11 cellular contexts compared by ENCODE assay signal in genomic region chr12:69987453-69988102, GRCh38.
DNase-seq lines count a peak whose midpoint lies in the region; ATAC-seq and TF ChIP-seq lines count a peak whose summit lies in the region.
"Had no signal": no experiment of that assay in that cellular context is flagged by ENCODE, and none has a peak within 500 bp of the region (broad histone marks: within the 10 kb centered on the region; RNA-seq: fewer than 3 reads in every experiment).

No MANE protein-coding gene starts in this region.

- TF ChIP-seq CTCF in cardiac fibroblast (IDR thresholded peaks at IDR 0.05; ENCODE audit: low read depth, low read length) (no peak), upper lobe of right lung (IDR thresholded peaks at IDR 0.05) (no peak)
- no peak for TF ChIP-seq CTCF in CD8-positive, alpha-beta T cell (IDR thresholded peaks at IDR 0.05)

- intact Hi-C loops in upper lobe of right lung (cut with DNase I), result no loop called here
- intact Hi-C loops in CD8-positive, alpha-beta T cell (cut with DNase I, micrococcal nuclease), result no loop called here
- intact Hi-C loops in CD4-positive, alpha-beta memory T cell (cut with micrococcal nuclease), result no loop called here

- H3K36me3 ChIP-seq in upper lobe of right lung, result no peaks in the 10 kb centered on the region
- no peaks in the 10 kb centered on the region for H3K36me3 ChIP-seq in CD8-positive, alpha-beta T cell (ENCODE audit: insufficient read depth, low read length)
- no peaks in the 10 kb centered on the region for H3K36me3 ChIP-seq in CD4-positive, alpha-beta memory T cell (ENCODE audit: insufficient read depth, low read length)

- H3K9me3 ChIP-seq in upper lobe of right lung, result no peaks in the 10 kb centered on the region
- no peaks in the 10 kb centered on the region for H3K9me3 ChIP-seq in CD8-positive, alpha-beta T cell (ENCODE audit: low read length)
- H3K9me3 ChIP-seq in CD4-positive, alpha-beta memory T cell (ENCODE audit: control insufficient read depth in 1 of 2, low read length in 2 of 2), result no peaks in the 10 kb centered on the region
- H3K9me3 ChIP-seq: testis had no signal

- H3K27ac ChIP-seq in upper lobe of right lung, result peak overlapping the region; percentile 33
- no peak overlapping the region for H3K27ac ChIP-seq in CD8-positive, alpha-beta T cell (ENCODE audit: low read depth, low read length)
- no peak overlapping the region for H3K27ac ChIP-seq in CD4-positive, alpha-beta memory T cell (ENCODE audit: low read depth, low read length)
- H3K27ac ChIP-seq: testis had no signal

- peaks cover 3% of the 10 kb centered on the region for H3K27me3 Mint-ChIP-seq in CD8-positive, alpha-beta T cell (ENCODE audit: low read depth)
- H3K27me3 Mint-ChIP-seq in CD4-positive, alpha-beta memory T cell, result peaks cover 0 to 4% of the 10 kb centered on the region in 2 donors
- H3K27me3 Mint-ChIP-seq: brain had no signal

- H3K9me3 Mint-ChIP-seq in CD8-positive, alpha-beta T cell, result no peaks in the 10 kb centered on the region
- H3K9me3 Mint-ChIP-seq in CD4-positive, alpha-beta memory T cell, result peaks cover 0 to 2% (median 0%) of the 10 kb centered on the region in 8 donors

- POLR2A ChIA-PET in CD8-positive, alpha-beta T cell (lab: Charles Lee), result no interaction called here
- POLR2A ChIA-PET in CD4-positive, alpha-beta memory T cell (lab: Charles Lee; ENCODE audit: partially characterized antibody), result no interaction called here

- H3K4me1 Mint-ChIP-seq in CD8-positive, alpha-beta T cell (ENCODE audit: low read depth), result no peaks in the 10 kb centered on the region
- no peaks in the 10 kb centered on the region for H3K4me1 Mint-ChIP-seq in CD4-positive, alpha-beta memory T cell
- H3K4me1 Mint-ChIP-seq: neural crest cell had no signal

- no peak overlapping the region for H3K27ac Mint-ChIP-seq in CD8-positive, alpha-beta T cell
- H3K27ac Mint-ChIP-seq in CD4-positive, alpha-beta memory T cell, result no peak overlapping the region
- H3K27ac Mint-ChIP-seq: brain had no signal

- H3K4me3 ChIP-seq in cardiac fibroblast (replicated peaks in 1 of 2; ENCODE audit: low read depth in 2 of 2, low read length in 2 of 2) (no peak overlapping the region), upper lobe of right lung (no peak overlapping the region)
- no peak overlapping the region for H3K4me3 ChIP-seq in CD8-positive, alpha-beta T cell (ENCODE audit: low read depth, low read length)
- no peak overlapping the region for H3K4me3 ChIP-seq in CD4-positive, alpha-beta memory T cell (ENCODE audit: low read length in 2 of 2)
- H3K4me3 ChIP-seq: testis had no signal

- CTCF ChIA-PET in CD8-positive, alpha-beta T cell (lab: Charles Lee), result no interaction called here
- CTCF ChIA-PET in CD4-positive, alpha-beta memory T cell (lab: Charles Lee; ENCODE audit: partially characterized antibody), result no interaction called here

- no peak overlapping the region for H3K4me3 Mint-ChIP-seq in CD8-positive, alpha-beta T cell
- H3K4me3 Mint-ChIP-seq in CD4-positive, alpha-beta memory T cell, result no peak overlapping the region
- H3K4me3 Mint-ChIP-seq: brain, neural crest cell had no signal

- no peaks in the 10 kb centered on the region for H3K36me3 Mint-ChIP-seq in CD8-positive, alpha-beta T cell
- H3K36me3 Mint-ChIP-seq in CD4-positive, alpha-beta memory T cell, result no peaks in the 10 kb centered on the region
- H3K36me3 Mint-ChIP-seq: brain had no signal

- ATAC-seq in upper lobe of right lung, result peak; percentile 81
- no peak for ATAC-seq in CD8-positive, alpha-beta T cell

- H3K27me3 ChIP-seq in upper lobe of right lung, result no peaks in the 10 kb centered on the region
- H3K27me3 ChIP-seq in CD8-positive, alpha-beta T cell (ENCODE audit: insufficient read depth, low read length), result no peaks in the 10 kb centered on the region
- H3K27me3 ChIP-seq in CD4-positive, alpha-beta memory T cell (ENCODE audit: insufficient read depth, low read length), result no peaks in the 10 kb centered on the region
- H3K27me3 ChIP-seq: testis had no signal

- peaks cover 13% of the 10 kb centered on the region for H3K4me1 ChIP-seq in upper lobe of right lung
- H3K4me1 ChIP-seq in CD8-positive, alpha-beta T cell (ENCODE audit: insufficient read depth, low read length), result no peaks in the 10 kb centered on the region
- no peaks in the 10 kb centered on the region for H3K4me1 ChIP-seq in CD4-positive, alpha-beta memory T cell (ENCODE audit: insufficient read depth, low read length)

- peak; percentile 44 for DNase-seq in NCI-H2227 (lab: John Stamatoyannopoulos, UW; ENCODE audit: unreplicated experiment)
- DNase-seq in NCI-H2227 treated with DMSO at 0.1 percent for 48 hours (lab: John Stamatoyannopoulos, UW), result no peak
- peak; percentile 96 to 98 for DNase-seq in cardiac fibroblast (ENCODE audit: low read depth in 2 of 2)
- peak; percentile 94 for DNase-seq in kidney tubule cell (ENCODE audit: low spot score)
- no peak for DNase-seq in upper lobe of right lung
- DNase-seq in CD8-positive, alpha-beta T cell, result no peak
- no peak for DNase-seq in CD4-positive, alpha-beta memory T cell
- DNase-seq in GDM1 (lab: John Stamatoyannopoulos, UW), result no peak
- DNase-seq: testis had no signal

Comparison
In these comparisons a context has a peak if more than half of its experiments do, and no peak if none do; other contexts are left out.
1. DNase-seq: peak in NCI-H2227 (single experiment), cardiac fibroblast (2 of 2) and kidney tubule cell (single experiment); none in NCI-H2227 treated with DMSO at 0.1 percent for 48 hours (single experiment), upper lobe of right lung (single experiment), CD8-positive, alpha-beta T cell (0 of 7), CD4-positive, alpha-beta memory T cell (0 of 5) and GDM1 (single experiment).